28 cellular contexts compared by ENCODE assay signal in genomic region chrX:41514179-41514578, GRCh38.
"Had no signal": no experiment of that assay in that cellular context is flagged by ENCODE, and none has a peak within 500 bp of the region (broad histone marks: within the 10 kb centered on the region; RNA-seq: fewer than 3 reads in every experiment).

No MANE protein-coding gene starts in this region.

- H3K9me3 Mint-ChIP-seq: activated B cell treated with CpG ODN at 0.5 μM for 24 hours; activated CD4-positive, alpha-beta memory T cell treated with anti-CD3 and anti-CD28 coated beads for 36 hours; activated naive CD4-positive, alpha-beta T cell treated with anti-CD3 and anti-CD28 coated beads, Interleukin-2, amount 50 U/mL, for 24 hours; central memory CD8-positive, alpha-beta T cell; effector memory CD8-positive, alpha-beta T cell; natural killer cell; stimulated activated effector memory CD8-positive, alpha-beta T cell treated with anti-CD3 and anti-CD28 coated beads, Interleukin-12 subunit alpha, Interleukin-12 subunit beta, amount 100 ng/mL, for 72 hours had no signal

- DNase-seq: activated B cell treated with CpG ODN at 0.5 μM for 24 hours; activated CD4-positive, alpha-beta memory T cell treated with anti-CD3 and anti-CD28 coated beads for 36 hours; activated CD4-positive, alpha-beta T cell treated with anti-CD3 and anti-CD28 coated beads for 36 hours; activated CD8-positive, alpha-beta memory T cell treated with anti-CD3 and anti-CD28 coated beads, Interleukin-2, amount 10 ng/mL, durations not matched to agents 7 days and 5 days; activated gamma-delta T cell; activated T-cell treated with anti-CD3 and anti-CD28 coated beads for 4 hours; adrenal gland; colonic mucosa; dorsolateral prefrontal cortex; effector memory CD8-positive, alpha-beta T cell; foreskin melanocyte; hippocampal formation; left ventricle myocardium superior; mammary epithelial cell; natural killer cell; posterior cingulate gyrus; SK-N-SH; small intestine; stimulated activated CD4-positive, alpha-beta T cell treated with anti-CD3 and anti-CD28 coated beads, Interleukin-2, amount 100 ng/mL, for 24 hours; T1000; upper lobe of left lung had no signal

- H3K27ac ChIP-seq: adrenal gland, ascending aorta, colonic mucosa, upper lobe of left lung had no signal

- ATAC-seq: activated CD4-positive, alpha-beta T cell treated with anti-CD3 and anti-CD28 coated beads for 36 hours; activated CD8-positive, alpha-beta memory T cell treated with anti-CD3 and anti-CD28 coated beads, Interleukin-2, amount 10 ng/mL, durations not matched to agents 7 days and 5 days; effector memory CD8-positive, alpha-beta T cell; esophagus mucosa; left ventricle myocardium superior; natural killer cell; sciatic nerve; stimulated activated effector memory CD8-positive, alpha-beta T cell treated with anti-CD3 and anti-CD28 coated beads, Interleukin-12 subunit alpha, Interleukin-12 subunit beta, amount 100 ng/mL, for 72 hours had no signal

- H3K27me3 Mint-ChIP-seq: activated B cell treated with CpG ODN at 0.5 μM for 24 hours; activated CD4-positive, alpha-beta memory T cell treated with anti-CD3 and anti-CD28 coated beads for 36 hours; activated CD4-positive, alpha-beta T cell treated with anti-CD3 and anti-CD28 coated beads for 36 hours; activated naive CD4-positive, alpha-beta T cell treated with anti-CD3 and anti-CD28 coated beads, Interleukin-2, amount 50 U/mL, for 24 hours; central memory CD8-positive, alpha-beta T cell; effector memory CD8-positive, alpha-beta T cell had no signal

- H3K4me3 Mint-ChIP-seq: activated B cell treated with CpG ODN at 0.5 μM for 24 hours; activated CD4-positive, alpha-beta memory T cell treated with anti-CD3 and anti-CD28 coated beads for 36 hours; activated CD4-positive, alpha-beta T cell treated with anti-CD3 and anti-CD28 coated beads for 36 hours; activated CD8-positive, alpha-beta memory T cell treated with anti-CD3 and anti-CD28 coated beads, Interleukin-2, amount 10 ng/mL, durations not matched to agents 7 days and 5 days; activated naive CD4-positive, alpha-beta T cell treated with anti-CD3 and anti-CD28 coated beads, Interleukin-2, amount 50 U/mL, for 24 hours; central memory CD8-positive, alpha-beta T cell; effector memory CD8-positive, alpha-beta T cell; mesothelial cell of epicardium; natural killer cell; stimulated activated effector memory CD8-positive, alpha-beta T cell treated with anti-CD3 and anti-CD28 coated beads, Interleukin-12 subunit alpha, Interleukin-12 subunit beta, amount 100 ng/mL, for 72 hours had no signal

- H3K36me3 Mint-ChIP-seq: activated naive CD4-positive, alpha-beta T cell treated with anti-CD3 and anti-CD28 coated beads, Interleukin-2, amount 50 U/mL, for 24 hours; natural killer cell; stimulated activated effector memory CD8-positive, alpha-beta T cell treated with anti-CD3 and anti-CD28 coated beads, Interleukin-12 subunit alpha, Interleukin-12 subunit beta, amount 100 ng/mL, for 72 hours had no signal

- H3K27ac Mint-ChIP-seq: activated B cell treated with CpG ODN at 0.5 μM for 24 hours; activated CD4-positive, alpha-beta memory T cell treated with anti-CD3 and anti-CD28 coated beads for 36 hours; activated CD4-positive, alpha-beta T cell treated with anti-CD3 and anti-CD28 coated beads for 36 hours; activated CD8-positive, alpha-beta memory T cell treated with anti-CD3 and anti-CD28 coated beads, Interleukin-2, amount 10 ng/mL, durations not matched to agents 7 days and 5 days; activated naive CD4-positive, alpha-beta T cell treated with anti-CD3 and anti-CD28 coated beads, Interleukin-2, amount 50 U/mL, for 24 hours; mesothelial cell of epicardium; natural killer cell; stimulated activated effector memory CD8-positive, alpha-beta T cell treated with anti-CD3 and anti-CD28 coated beads, Interleukin-12 subunit alpha, Interleukin-12 subunit beta, amount 100 ng/mL, for 72 hours had no signal

- H3K4me1 Mint-ChIP-seq: mesothelial cell of epicardium had no signal
